In the genomic region with DNA sequence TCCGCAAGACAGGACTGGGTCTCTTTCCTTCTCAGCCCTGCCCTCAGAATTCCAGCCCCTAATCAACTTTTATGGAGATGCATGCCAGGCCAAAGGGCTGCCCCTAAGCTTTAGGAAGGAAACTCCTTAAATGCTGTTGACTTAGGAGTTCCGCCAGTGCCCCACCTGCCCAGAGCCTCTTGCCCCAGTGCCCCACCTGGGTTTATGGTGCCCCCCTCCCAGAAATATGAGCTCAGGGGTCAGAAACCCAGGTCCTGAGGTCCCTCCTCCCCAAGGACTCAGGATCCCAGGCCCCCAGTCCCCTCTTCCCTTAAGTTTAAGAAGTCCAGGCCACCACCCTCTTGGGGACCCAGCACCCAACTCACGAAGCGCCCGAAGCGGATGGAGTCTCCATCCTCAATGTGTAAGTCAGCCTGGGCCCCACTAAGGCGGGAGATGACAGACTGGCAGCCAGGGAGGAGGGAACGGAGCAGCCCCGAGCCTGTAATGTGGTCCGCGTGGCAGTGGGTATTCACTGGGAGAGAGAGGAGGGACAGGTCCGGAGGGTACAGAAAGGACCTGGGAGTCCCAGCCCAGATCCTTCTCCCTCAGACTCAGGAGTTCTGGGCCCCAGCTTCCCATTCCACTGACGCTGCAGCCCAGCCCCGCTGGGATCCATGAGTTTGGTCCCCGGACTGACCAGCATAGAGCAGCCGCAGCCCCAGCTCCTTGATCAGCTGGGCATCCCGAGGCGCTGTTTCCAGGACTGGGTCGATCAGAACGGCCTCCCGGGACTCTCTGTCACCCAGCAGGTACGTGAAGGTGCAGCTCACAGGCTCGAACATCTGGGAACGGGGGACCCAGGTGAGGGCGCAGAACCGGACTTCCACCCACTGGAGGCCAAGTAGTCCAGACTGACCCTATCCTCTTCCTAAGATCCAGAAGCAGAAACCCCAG, we compare ENCODE assay signal across 1 cellular context.
TF ChIP-seq lines count a peak whose summit lies in the region.

No MANE protein-coding gene starts in this region.

TF ChIP-seq in WTC11, 78 proteins besides CTCF, POLR2A, EP300 and RAD21 (continued from another document):
- TF ChIP-seq, protein P1, sequence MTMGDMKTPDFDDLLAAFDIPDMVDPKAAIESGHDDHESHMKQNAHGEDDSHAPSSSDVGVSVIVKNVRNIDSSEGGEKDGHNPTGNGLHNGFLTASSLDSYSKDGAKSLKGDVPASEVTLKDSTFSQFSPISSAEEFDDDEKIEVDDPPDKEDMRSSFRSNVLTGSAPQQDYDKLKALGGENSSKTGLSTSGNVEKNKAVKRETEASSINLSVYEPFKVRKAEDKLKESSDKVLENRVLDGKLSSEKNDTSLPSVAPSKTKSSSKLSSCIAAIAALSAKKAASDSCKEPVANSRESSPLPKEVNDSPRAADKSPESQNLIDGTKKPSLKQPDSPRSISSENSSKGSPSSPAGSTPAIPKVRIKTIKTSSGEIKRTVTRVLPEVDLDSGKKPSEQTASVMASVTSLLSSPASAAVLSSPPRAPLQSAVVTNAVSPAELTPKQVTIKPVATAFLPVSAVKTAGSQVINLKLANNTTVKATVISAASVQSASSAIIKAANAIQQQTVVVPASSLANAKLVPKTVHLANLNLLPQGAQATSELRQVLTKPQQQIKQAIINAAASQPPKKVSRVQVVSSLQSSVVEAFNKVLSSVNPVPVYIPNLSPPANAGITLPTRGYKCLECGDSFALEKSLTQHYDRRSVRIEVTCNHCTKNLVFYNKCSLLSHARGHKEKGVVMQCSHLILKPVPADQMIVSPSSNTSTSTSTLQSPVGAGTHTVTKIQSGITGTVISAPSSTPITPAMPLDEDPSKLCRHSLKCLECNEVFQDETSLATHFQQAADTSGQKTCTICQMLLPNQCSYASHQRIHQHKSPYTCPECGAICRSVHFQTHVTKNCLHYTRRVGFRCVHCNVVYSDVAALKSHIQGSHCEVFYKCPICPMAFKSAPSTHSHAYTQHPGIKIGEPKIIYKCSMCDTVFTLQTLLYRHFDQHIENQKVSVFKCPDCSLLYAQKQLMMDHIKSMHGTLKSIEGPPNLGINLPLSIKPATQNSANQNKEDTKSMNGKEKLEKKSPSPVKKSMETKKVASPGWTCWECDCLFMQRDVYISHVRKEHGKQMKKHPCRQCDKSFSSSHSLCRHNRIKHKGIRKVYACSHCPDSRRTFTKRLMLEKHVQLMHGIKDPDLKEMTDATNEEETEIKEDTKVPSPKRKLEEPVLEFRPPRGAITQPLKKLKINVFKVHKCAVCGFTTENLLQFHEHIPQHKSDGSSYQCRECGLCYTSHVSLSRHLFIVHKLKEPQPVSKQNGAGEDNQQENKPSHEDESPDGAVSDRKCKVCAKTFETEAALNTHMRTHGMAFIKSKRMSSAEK (CRISPR knock-in tag; IDR thresholded peaks at IDR 0.05; ENCODE audit: borderline replicate concordance), result no peak
- TF ChIP-seq NFATC4 (CRISPR knock-in tag; IDR thresholded peaks at IDR 0.05), result no peak
- TF ChIP-seq TP53 (CRISPR knock-in tag; IDR thresholded peaks at IDR 0.05), result no peak
- TF ChIP-seq, protein P2, sequence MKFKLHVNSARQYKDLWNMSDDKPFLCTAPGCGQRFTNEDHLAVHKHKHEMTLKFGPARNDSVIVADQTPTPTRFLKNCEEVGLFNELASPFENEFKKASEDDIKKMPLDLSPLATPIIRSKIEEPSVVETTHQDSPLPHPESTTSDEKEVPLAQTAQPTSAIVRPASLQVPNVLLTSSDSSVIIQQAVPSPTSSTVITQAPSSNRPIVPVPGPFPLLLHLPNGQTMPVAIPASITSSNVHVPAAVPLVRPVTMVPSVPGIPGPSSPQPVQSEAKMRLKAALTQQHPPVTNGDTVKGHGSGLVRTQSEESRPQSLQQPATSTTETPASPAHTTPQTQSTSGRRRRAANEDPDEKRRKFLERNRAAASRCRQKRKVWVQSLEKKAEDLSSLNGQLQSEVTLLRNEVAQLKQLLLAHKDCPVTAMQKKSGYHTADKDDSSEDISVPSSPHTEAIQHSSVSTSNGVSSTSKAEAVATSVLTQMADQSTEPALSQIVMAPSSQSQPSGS (CRISPR knock-in tag; IDR thresholded peaks at IDR 0.05; ENCODE audit: borderline replicate concordance, low read depth), result no peak
- TF ChIP-seq, protein P3, sequence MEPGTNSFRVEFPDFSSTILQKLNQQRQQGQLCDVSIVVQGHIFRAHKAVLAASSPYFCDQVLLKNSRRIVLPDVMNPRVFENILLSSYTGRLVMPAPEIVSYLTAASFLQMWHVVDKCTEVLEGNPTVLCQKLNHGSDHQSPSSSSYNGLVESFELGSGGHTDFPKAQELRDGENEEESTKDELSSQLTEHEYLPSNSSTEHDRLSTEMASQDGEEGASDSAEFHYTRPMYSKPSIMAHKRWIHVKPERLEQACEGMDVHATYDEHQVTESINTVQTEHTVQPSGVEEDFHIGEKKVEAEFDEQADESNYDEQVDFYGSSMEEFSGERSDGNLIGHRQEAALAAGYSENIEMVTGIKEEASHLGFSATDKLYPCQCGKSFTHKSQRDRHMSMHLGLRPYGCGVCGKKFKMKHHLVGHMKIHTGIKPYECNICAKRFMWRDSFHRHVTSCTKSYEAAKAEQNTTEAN (CRISPR knock-in tag; IDR thresholded peaks at IDR 0.05), result no peak
- TF ChIP-seq, protein P4, sequence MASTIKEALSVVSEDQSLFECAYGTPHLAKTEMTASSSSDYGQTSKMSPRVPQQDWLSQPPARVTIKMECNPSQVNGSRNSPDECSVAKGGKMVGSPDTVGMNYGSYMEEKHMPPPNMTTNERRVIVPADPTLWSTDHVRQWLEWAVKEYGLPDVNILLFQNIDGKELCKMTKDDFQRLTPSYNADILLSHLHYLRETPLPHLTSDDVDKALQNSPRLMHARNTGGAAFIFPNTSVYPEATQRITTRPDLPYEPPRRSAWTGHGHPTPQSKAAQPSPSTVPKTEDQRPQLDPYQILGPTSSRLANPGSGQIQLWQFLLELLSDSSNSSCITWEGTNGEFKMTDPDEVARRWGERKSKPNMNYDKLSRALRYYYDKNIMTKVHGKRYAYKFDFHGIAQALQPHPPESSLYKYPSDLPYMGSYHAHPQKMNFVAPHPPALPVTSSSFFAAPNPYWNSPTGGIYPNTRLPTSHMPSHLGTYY (CRISPR knock-in tag; IDR thresholded peaks at IDR 0.05), result no peak
- no peak for TF ChIP-seq NR1H2 (CRISPR knock-in tag; IDR thresholded peaks at IDR 0.05)
